19 cellular contexts compared by ENCODE assay signal in the genomic region with DNA sequence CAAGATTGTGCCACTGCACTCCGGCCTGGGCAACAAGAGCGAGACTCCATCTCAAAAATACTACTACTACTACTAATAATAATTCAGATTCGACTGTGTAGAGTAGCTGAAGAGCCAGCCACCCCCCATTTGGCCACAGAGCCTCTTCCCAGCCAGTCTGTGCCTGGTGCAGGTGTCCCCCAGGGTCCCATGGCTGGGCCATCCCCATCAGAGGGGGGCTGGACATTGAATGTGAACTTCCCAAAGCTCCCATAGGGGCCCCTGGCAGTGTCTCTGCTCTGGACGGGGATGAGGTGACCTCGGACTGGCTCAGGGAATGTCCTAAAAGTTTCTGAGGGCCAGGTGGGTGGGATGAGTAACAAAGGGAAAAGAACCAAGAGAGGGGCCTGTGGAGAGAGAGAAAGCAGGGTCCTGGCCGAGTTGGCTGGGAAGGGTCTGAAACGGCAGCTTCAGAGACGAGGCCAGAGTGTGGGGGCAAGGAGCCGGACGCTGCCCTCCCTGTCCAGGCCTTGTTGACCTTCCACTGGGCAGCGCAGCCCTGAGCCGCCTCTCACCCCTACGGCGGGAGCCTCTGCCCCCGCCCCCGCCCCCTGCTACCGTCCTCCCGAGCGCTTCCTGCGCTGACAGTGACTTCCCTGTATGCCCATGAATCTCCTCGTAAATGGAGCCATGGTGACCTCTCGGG. TPM values are rescaled to one million over a fixed set of nuclear protein-coding genes. Genes with fewer than 3 reads are reported as not detected.
A peak's percentile ranks its signal among the peaks of the same experiment; 100 is the strongest.
DNase-seq lines count a peak whose midpoint lies in the region; ATAC-seq and TF ChIP-seq lines count a peak whose summit lies in the region.
"Had no signal": no experiment of that assay in that cellular context is flagged by ENCODE, and none has a peak within 500 bp of the region (broad histone marks: within the 10 kb centered on the region; RNA-seq: fewer than 3 reads in every experiment).

No MANE protein-coding gene starts in this region.

- no peaks in the 10 kb centered on the region for H3K9me3 Mint-ChIP-seq in chondrocyte (ENCODE audit: low read depth)
- H3K9me3 Mint-ChIP-seq: CD4-positive, CD25-positive, alpha-beta regulatory T cell had no signal

- no peak overlapping the region for H3K27ac Mint-ChIP-seq in chondrocyte (ENCODE audit: unreplicated experiment)
- H3K27ac Mint-ChIP-seq: CD4-positive, CD25-positive, alpha-beta regulatory T cell had no signal

- H3K4me1 Mint-ChIP-seq in chondrocyte (ENCODE audit: low read depth): no peaks in the 10 kb centered on the region

- DNase-seq in heart left ventricle: peak in 3 of 5 donors; percentile 12 to 20 (median 12)
- DNase-seq in right atrium auricular region (ENCODE audit: low spot score): no peak
- peak; percentile 49 for DNase-seq in chondrocyte (ENCODE audit: low spot score)
- peak in 2 of 3 donors; percentile 6 to 14 for DNase-seq in right lobe of liver
- peak; percentile 3 to 21 for DNase-seq in psoas muscle
- no peak for DNase-seq in DMS114 treated with DMSO at 0.1 percent for 48 hours (lab: John Stamatoyannopoulos, UW; ENCODE audit: unreplicated experiment)
- DNase-seq in head of caudate nucleus: no peak
- DNase-seq in SHP77 treated with DMSO at 0.1 percent for 48 hours (lab: John Stamatoyannopoulos, UW): no peak
- DNase-seq: CD4-positive, CD25-positive, alpha-beta regulatory T cell; DMS53; H7; Kasumi-1; NCI-H1092 treated with DMSO at 0.1 percent for 48 hours; NCI-H1436; NCI-H187; NCI-H2171 treated with DMSO at 0.1 percent for 48 hours; NCI-H524; NCI-H774 had no signal

- TF ChIP-seq POLR2A in heart left ventricle (IDR thresholded peaks at IDR 0.05): no peak
- no peak for TF ChIP-seq POLR2A in right lobe of liver (IDR thresholded peaks at IDR 0.05)

- H3K27me3 Mint-ChIP-seq in chondrocyte (ENCODE audit: low read depth): no peaks in the 10 kb centered on the region
- H3K27me3 Mint-ChIP-seq: CD4-positive, CD25-positive, alpha-beta regulatory T cell had no signal

- H3K4me3 Mint-ChIP-seq in chondrocyte (ENCODE audit: unreplicated experiment): no peak overlapping the region
- H3K4me3 Mint-ChIP-seq: CD4-positive, CD25-positive, alpha-beta regulatory T cell had no signal

- no peak overlapping the region for H3K4me3 ChIP-seq in heart left ventricle
- no peak overlapping the region for H3K4me3 ChIP-seq in right atrium auricular region
- H3K4me3 ChIP-seq in right lobe of liver: no peak overlapping the region
- no peak overlapping the region for H3K4me3 ChIP-seq in psoas muscle
- H3K4me3 ChIP-seq: BLaER1 had no signal

- no peak for TF ChIP-seq CTCF in heart left ventricle (IDR thresholded peaks at IDR 0.05)
- TF ChIP-seq CTCF in right atrium auricular region (IDR thresholded peaks at IDR 0.05): no peak
- TF ChIP-seq CTCF in chondrocyte (IDR thresholded peaks at IDR 0.05): no peak
- TF ChIP-seq CTCF in right lobe of liver (IDR thresholded peaks at IDR 0.05): no peak
- TF ChIP-seq CTCF in psoas muscle (IDR thresholded peaks at IDR 0.05): no peak

- intact Hi-C loops in heart left ventricle (cut with DNase I): no loop called here
- intact Hi-C loops in right lobe of liver (cut with DNase I): no loop called here
- intact Hi-C loops in psoas muscle (cut with DNase I): no loop called here
- intact Hi-C loops in head of caudate nucleus (cut with DNase I): no loop called here

- no peaks in the 10 kb centered on the region for H3K9me3 ChIP-seq in heart left ventricle
- no peaks in the 10 kb centered on the region for H3K9me3 ChIP-seq in right atrium auricular region
- no peaks in the 10 kb centered on the region for H3K9me3 ChIP-seq in right lobe of liver
- no peaks in the 10 kb centered on the region for H3K9me3 ChIP-seq in psoas muscle
- H3K9me3 ChIP-seq: BLaER1 had no signal

- H3K4me1 ChIP-seq in heart left ventricle (peaks cover 0 to 20% (median 7%) of the 10 kb centered on the region in 12 donors), right atrium auricular region (peaks cover 0 to 18% of the 10 kb centered on the region in 2 donors), right lobe of liver (peaks cover 0 to 14% (median 5%) of the 10 kb centered on the region in 4 donors), psoas muscle (peaks cover 12% of the 10 kb centered on the region)

- H3K36me3 Mint-ChIP-seq in chondrocyte (ENCODE audit: low read depth): no peaks in the 10 kb centered on the region
- H3K36me3 Mint-ChIP-seq: CD4-positive, CD25-positive, alpha-beta regulatory T cell had no signal

- WGBS in heart left ventricle, 4 donors: 91 to 94% (median 92%) methylated on average over 21 to 22 of the region's 22 CpGs
- WGBS in right lobe of liver (ENCODE audit: insufficient coverage, low coverage, low lambda C conversion rate, missing lambda C conversion rate): 87% methylated on average over 9 of the region's 22 CpGs
- 88 to 98% (median 94%) methylated on average over 21 to 22 of the region's 22 CpGs for WGBS in psoas muscle, 3 donors

- H3K36me3 ChIP-seq in heart left ventricle: no peaks in the 10 kb centered on the region
- H3K36me3 ChIP-seq in right atrium auricular region: no peaks in the 10 kb centered on the region
- H3K36me3 ChIP-seq in right lobe of liver: no peaks in the 10 kb centered on the region
- no peaks in the 10 kb centered on the region for H3K36me3 ChIP-seq in psoas muscle (ENCODE audit: insufficient read depth in 1 of 2, low read depth in 1 of 2)
- H3K36me3 ChIP-seq: BLaER1 had no signal

- ATAC-seq in heart left ventricle (no peak), right lobe of liver (no peak), psoas muscle (no peak)

- H3K27ac ChIP-seq in heart left ventricle (no peak overlapping the region), right atrium auricular region (no peak overlapping the region), right lobe of liver (no peak overlapping the region), psoas muscle (no peak overlapping the region)
- H3K27ac ChIP-seq: BLaER1 had no signal

- H3K27me3 ChIP-seq in heart left ventricle: no peaks in the 10 kb centered on the region
- no peaks in the 10 kb centered on the region for H3K27me3 ChIP-seq in right atrium auricular region
- H3K27me3 ChIP-seq in right lobe of liver: no peaks in the 10 kb centered on the region
- no peaks in the 10 kb centered on the region for H3K27me3 ChIP-seq in psoas muscle (ENCODE audit: insufficient read depth in 3 of 3, low read length in 2 of 3)

RNA-seq across cellular contexts. Expression of a gene that starts 24.9 kb away (rescaled TPM):
- total RNA-seq in heart left ventricle (100 to 1,000 TPM in 1 of 9 donors, 10 to 100 TPM in 8; 41.7 to 128 (median 66.6) TPM), right atrium auricular region (100 to 1,000 TPM in 1 of 2 donors, 10 to 100 TPM in 1; 83.3 to 180 TPM), chondrocyte (31.5 to 48.2 TPM (median 38.1 TPM) in 3 replicates), right lobe of liver (10 to 100 TPM; 24.5 to 39.7 (median 28.6) TPM), psoas muscle (10 to 100 TPM; 37.7 to 47.3 (median 41.7) TPM)
- polyA plus RNA-seq in heart left ventricle (10 to 100 TPM; 23.9 to 29.5 TPM), psoas muscle (10 to 100 TPM; 11.7 to 37.8 (median 17.4) TPM)

Comparison
In these comparisons a context has a peak if more than half of its experiments do, and no peak if none do; other contexts are left out.
1. DNase-seq: peak in heart left ventricle (3 of 5), chondrocyte (single experiment), right lobe of liver (2 of 3) and psoas muscle (2 of 2); none in right atrium auricular region (single experiment), DMS114 treated with DMSO at 0.1 percent for 48 hours (single experiment), head of caudate nucleus (0 of 42) and SHP77 treated with DMSO at 0.1 percent for 48 hours (single experiment).